2 cellular contexts compared by ENCODE assay signal in genomic region chr6:4658486-4658885, GRCh38.
TF ChIP-seq lines count a peak whose summit lies in the region.

No MANE protein-coding gene starts in this region.

TF ChIP-seq in H1, 55 proteins besides CTCF, POLR2A, EP300 and RAD21 (continues in another document):
- TF ChIP-seq USF2 (IDR thresholded peaks at IDR 0.05; ENCODE audit: low read length) (no peak), ATF2 (IDR thresholded peaks at IDR 0.05; ENCODE audit: low read length) (no peak), CHD1 (IDR thresholded peaks at IDR 0.05; ENCODE audit: low read depth, low read length) (no peak), CHD7 (IDR thresholded peaks at IDR 0.05; ENCODE audit: insufficient replicate concordance, low read length) (no peak), TBP (IDR thresholded peaks at IDR 0.05; ENCODE audit: low read depth, low read length) (no peak), YY1 (IDR thresholded peaks at IDR 0.05; ENCODE audit: low read depth, low read length) (no peak), NRF1 (IDR thresholded peaks at IDR 0.05; ENCODE audit: low read depth, low read length) (no peak), EGR1 (IDR thresholded peaks at IDR 0.05; ENCODE audit: borderline replicate concordance, low read depth, low read length) (no peak), SIN3A (conservative IDR thresholded peaks at IDR 0.05 in 1 of 2, IDR thresholded peaks at IDR 0.05 in 1 of 2; ENCODE audit: low read depth in 1 of 2, low read length in 2 of 2) (no peak), GABPA (IDR thresholded peaks at IDR 0.05; ENCODE audit: borderline replicate concordance, insufficient read depth, low read length) (no peak), SIRT6 (IDR thresholded peaks at IDR 0.05; ENCODE audit: low read length) (no peak), KDM4A (IDR thresholded peaks at IDR 0.05; ENCODE audit: low read depth, low read length, severe bottlenecking) (no peak), CEBPB (IDR thresholded peaks at IDR 0.05; ENCODE audit: low read depth, low read length) (no peak)

TF ChIP-seq in SK-N-SH treated with all-trans-retinoic acid at 6 μM for 48 hours, 23 proteins besides CTCF, POLR2A, EP300 and RAD21 (continued from another document):
- TF ChIP-seq PATZ1 (CRISPR knock-in tag; IDR thresholded peaks at IDR 0.05; ENCODE audit: borderline replicate concordance) = no peak
- no peak for TF ChIP-seq TSHZ2 (CRISPR knock-in tag; IDR thresholded peaks at IDR 0.05)
- no peak for TF ChIP-seq OSR1 (CRISPR knock-in tag; IDR thresholded peaks at IDR 0.05)
- no peak for TF ChIP-seq ZFP3 (CRISPR knock-in tag; IDR thresholded peaks at IDR 0.05)
- TF ChIP-seq GLIS3 (CRISPR knock-in tag; IDR thresholded peaks at IDR 0.05) = no peak
